ENCODE assay signal across 8 cellular contexts in the genomic region with DNA sequence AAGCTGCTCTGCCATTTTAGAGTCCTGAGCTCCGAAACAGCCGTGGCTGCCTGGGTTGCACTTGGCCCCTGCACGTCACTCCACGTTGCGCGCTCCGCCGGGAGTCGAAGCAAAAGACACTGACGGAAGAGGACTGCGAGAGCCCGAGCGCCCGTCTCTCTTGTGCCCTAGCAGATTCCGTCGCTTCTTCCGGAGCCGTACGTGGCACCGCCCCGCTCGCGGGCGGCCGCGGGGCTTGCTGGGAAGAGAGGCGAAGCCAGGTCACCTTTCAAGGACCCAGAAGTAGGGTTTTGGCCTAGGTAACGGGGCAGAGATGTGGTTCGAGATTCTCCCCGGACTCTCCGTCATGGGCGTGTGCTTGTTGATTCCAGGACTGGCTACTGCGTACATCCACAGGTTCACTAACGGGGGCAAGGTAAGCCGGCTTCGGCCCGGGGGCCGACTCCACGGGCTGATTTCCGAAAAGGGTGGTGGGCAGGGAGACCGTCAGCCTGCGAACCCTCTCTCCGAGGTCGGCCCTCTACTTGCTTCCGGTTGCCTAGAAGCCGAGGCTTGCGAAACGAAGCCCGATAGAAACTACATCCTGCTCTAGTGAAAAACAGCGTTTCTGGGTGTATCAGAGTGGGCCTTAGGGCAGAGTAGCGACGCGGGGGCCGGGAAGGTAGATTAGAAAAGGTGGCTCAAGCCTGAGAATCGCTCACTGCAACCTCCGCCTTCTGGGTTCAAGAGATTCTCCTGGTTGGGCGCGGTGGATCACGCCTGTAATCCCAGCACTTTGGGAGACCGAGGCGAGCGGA.
DNase-seq lines count a peak whose midpoint lies in the region; ATAC-seq and TF ChIP-seq lines count a peak whose summit lies in the region.

A gene (plus strand): TSS at position 234 of the 797 bp plus-strand sequence. CDS start 80 bp downstream, at position 314.
A gene (minus strand): TSS at position 135 of the 797 bp plus-strand sequence. CDS start 120 bp downstream, at position 15.

- in situ Hi-C loops in GM18951 (cut with MboI; ENCODE audit: low sequenced_read_pairs, unreplicated experiment) = no loop called here

- DNase-seq in AG08396 (ENCODE audit: low spot score) (peak; percentile 79), NCI-H345 treated with DMSO at 0.1 percent for 48 hours (lab: John Stamatoyannopoulos, UW; ENCODE audit: unreplicated experiment) (peak; percentile 58), islet precursor cell (peak; percentile 92)
- peak; percentile 70 for DNase-seq in activated CD4-positive, CD25-positive, alpha-beta regulatory T cell treated with anti-CD3 and anti-CD28 coated beads, Interleukin-2, amount 50 U/mL, for 16 hours (ENCODE audit: low read depth, low spot score)
- peak; percentile 88 for DNase-seq in central memory CD4-positive, alpha-beta T cell
- DNase-seq in stimulated activated CD4-positive, alpha-beta T cell treated with anti-CD3 and anti-CD28 coated beads, Interleukin-12 subunit alpha, Interleukin-12 subunit beta, amount 100 ng/mL, for 48 hours (ENCODE audit: low read depth in 2 of 3, low spot score in 1 of 3) = peak; percentile 61 to 76 (median 74)

- TF ChIP-seq POLR2A in GM18951 (IDR thresholded peaks at IDR 0.05; ENCODE audit: extremely low read depth, insufficient read depth, insufficient read length) = peak; percentile 79

- ATAC-seq in HG03175 (IDR thresholded peaks at IDR 0.05; ENCODE audit: unreplicated experiment) = peak; percentile 92

Comparison
In these comparisons a context has a peak if more than half of its experiments do, and no peak if none do; other contexts are left out.
1. Peak in every context shown above with its lines: DNase-seq and ATAC-seq.